Comparison of ENCODE assay signal across 27 cellular contexts in the genomic region with DNA sequence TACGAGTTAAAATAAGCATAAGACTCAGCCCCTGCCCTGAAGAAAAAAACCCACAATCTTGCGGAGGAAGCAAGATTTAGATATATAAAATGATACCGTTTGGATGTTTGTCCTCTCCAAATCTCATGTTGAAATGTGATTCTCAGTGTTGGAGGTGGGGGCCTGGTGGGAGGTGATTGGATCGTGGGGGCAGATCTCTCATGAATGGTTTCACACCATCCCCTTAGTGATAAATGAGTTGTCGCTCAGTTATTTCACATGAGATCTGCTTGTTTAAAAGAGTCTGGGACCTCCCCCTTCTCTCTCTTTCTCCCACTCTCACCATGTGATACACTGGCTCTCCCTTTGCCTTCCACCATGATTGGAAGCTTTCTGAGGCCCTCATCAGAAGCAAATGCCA. TPM values are rescaled to one million over a fixed set of nuclear protein-coding genes. Genes with fewer than 3 reads are reported as not detected.
A peak's percentile ranks its signal among the peaks of the same experiment; 100 is the strongest.
DNase-seq lines count a peak whose midpoint lies in the region; ATAC-seq and TF ChIP-seq lines count a peak whose summit lies in the region.
"Had no signal": no experiment of that assay in that cellular context is flagged by ENCODE, and none has a peak within 500 bp of the region (broad histone marks: within the 10 kb centered on the region; RNA-seq: fewer than 3 reads in every experiment).

No MANE protein-coding gene starts in this region.

- H3K4me1 ChIP-seq in neutrophil (ENCODE audit: control insufficient read depth in 1 of 2, insufficient read depth in 1 of 2, low read depth in 1 of 2, low read length in 1 of 2) (peaks cover 11 to 25% of the 10 kb centered on the region in 2 experiments), spleen (peaks cover 0 to 9% (median 8%) of the 10 kb centered on the region in 6 donors), testis (no peaks in the 10 kb centered on the region)
- H3K4me1 ChIP-seq: prostate gland, right lobe of liver had no signal

- H3K4me3 ChIP-seq in neutrophil (ENCODE audit: low read depth in 1 of 2, low read length in 1 of 2) = no peak overlapping the region
- H3K4me3 ChIP-seq in spleen = no peak overlapping the region
- H3K4me3 ChIP-seq in testis = no peak overlapping the region
- H3K4me3 ChIP-seq: prostate gland, right lobe of liver had no signal

- no peaks in the 10 kb centered on the region for H3K36me3 Mint-ChIP-seq in activated CD4-positive, alpha-beta T cell treated with anti-CD3 and anti-CD28 coated beads for 36 hours (ENCODE audit: low read depth)
- no peaks in the 10 kb centered on the region for H3K36me3 Mint-ChIP-seq in activated CD4-positive, alpha-beta T cell treated with anti-CD3 and anti-CD28 coated beads, Interleukin-2, amount 10 ng/mL, durations not matched to agents 24 days and 14 days (ENCODE audit: low read depth)
- H3K36me3 Mint-ChIP-seq in activated naive CD8-positive, alpha-beta T cell treated with anti-CD3 and anti-CD28 coated beads for 36 hours = no peaks in the 10 kb centered on the region
- H3K36me3 Mint-ChIP-seq: activated CD8-positive, alpha-beta memory T cell treated with anti-CD3 and anti-CD28 coated beads, Interleukin-2, amount 10 ng/mL, durations not matched to agents 7 days and 5 days had no signal

- no peak for DNase-seq in activated CD4-positive, alpha-beta T cell treated with anti-CD3 and anti-CD28 coated beads for 36 hours
- no peak for DNase-seq in activated CD4-positive, alpha-beta T cell treated with anti-CD3 and anti-CD28 coated beads, Interleukin-2, amount 10 ng/mL, durations not matched to agents 24 days and 14 days
- DNase-seq in KBM-7 (peak; percentile 77), spleen (no peak), testis (no peak)
- DNase-seq in activated naive CD8-positive, alpha-beta T cell treated with anti-CD3 and anti-CD28 coated beads for 36 hours = no peak
- DNase-seq: activated CD4-positive, alpha-beta T cell treated with anti-CD3 and anti-CD28 coated beads, Interleukin-2, amount 50 U/mL, for 1 hour; activated CD8-positive, alpha-beta memory T cell treated with anti-CD3 and anti-CD28 coated beads, Interleukin-2, amount 10 ng/mL, durations not matched to agents 7 days and 5 days; activated gamma-delta T cell treated with Interleukin-2 at 50 U/mL for 16 hours; activated T-cell treated with anti-CD3 and anti-CD28 coated beads, Interleukin-2, amount 50 U/mL, for 4 hours; central memory CD4-positive, alpha-beta T cell; effector memory CD8-positive, alpha-beta T cell; NCI-H1417; NCI-H2029; NCI-H526; NK-92 treated with Interleukin-12 subunit alpha and Interleukin-12 subunit beta, amount 100 ng/mL, for 24 hours; nucleus accumbens; right lobe of liver; stimulated activated CD4-positive, alpha-beta T cell treated with anti-CD3 and anti-CD28 coated beads, Interleukin-12 subunit alpha, Interleukin-12 subunit beta, amount 100 ng/mL, for 4 hours; stimulated activated CD4-positive, alpha-beta T cell treated with anti-CD3 and anti-CD28 coated beads, Interleukin-2, amount 100 ng/mL, for 48 hours had no signal

- intact Hi-C loops in activated CD4-positive, alpha-beta T cell treated with anti-CD3 and anti-CD28 coated beads for 36 hours (cut with DNase I, micrococcal nuclease) = no loop called here
- intact Hi-C loops in activated CD4-positive, alpha-beta T cell treated with anti-CD3 and anti-CD28 coated beads, Interleukin-2, amount 10 ng/mL, durations not matched to agents 24 days and 14 days (cut with micrococcal nuclease) = no loop called here
- intact Hi-C loops in spleen (cut with DNase I; ENCODE audit: low total_unique reads) = no loop called here
- intact Hi-C loops in testis (cut with DNase I; ENCODE audit: low total_unique reads) = no loop called here

- in situ Hi-C loops in KBM-7 (cut with MboI; ENCODE audit: low pct_unique_long_range_greater_than_20kb, low sequenced_read_pairs) = no loop called here

- no peaks in the 10 kb centered on the region for H3K27me3 Mint-ChIP-seq in activated CD4-positive, alpha-beta T cell treated with anti-CD3 and anti-CD28 coated beads for 36 hours
- H3K27me3 Mint-ChIP-seq in activated CD4-positive, alpha-beta T cell treated with anti-CD3 and anti-CD28 coated beads, Interleukin-2, amount 10 ng/mL, durations not matched to agents 24 days and 14 days = no peaks in the 10 kb centered on the region
- H3K27me3 Mint-ChIP-seq in activated naive CD8-positive, alpha-beta T cell treated with anti-CD3 and anti-CD28 coated beads for 36 hours = no peaks in the 10 kb centered on the region
- H3K27me3 Mint-ChIP-seq: activated CD8-positive, alpha-beta memory T cell treated with anti-CD3 and anti-CD28 coated beads, Interleukin-2, amount 10 ng/mL, durations not matched to agents 7 days and 5 days; effector memory CD8-positive, alpha-beta T cell; type B pancreatic cell had no signal

- TF ChIP-seq CTCF in neutrophil (IDR thresholded peaks at IDR 0.05) (no peak), spleen (IDR thresholded peaks at IDR 0.05 in 8 of 11, conservative IDR thresholded peaks at IDR 0.05 in 3 of 11) (no peak), testis (IDR thresholded peaks at IDR 0.05) (no peak)

- no peaks in the 10 kb centered on the region for H3K9me3 ChIP-seq in neutrophil
- no peaks in the 10 kb centered on the region for H3K9me3 ChIP-seq in spleen
- no peaks in the 10 kb centered on the region for H3K9me3 ChIP-seq in testis
- H3K9me3 ChIP-seq: prostate gland, right lobe of liver had no signal

- no peaks in the 10 kb centered on the region for H3K27me3 ChIP-seq in neutrophil
- H3K27me3 ChIP-seq in spleen (replicated peaks in 1 of 7) = peaks cover 0 to 3% (median 0%) of the 10 kb centered on the region in 7 donors
- H3K27me3 ChIP-seq in testis = no peaks in the 10 kb centered on the region
- H3K27me3 ChIP-seq: right lobe of liver had no signal

- H3K4me1 Mint-ChIP-seq in activated CD4-positive, alpha-beta T cell treated with anti-CD3 and anti-CD28 coated beads for 36 hours = peaks cover 14% of the 10 kb centered on the region
- peaks cover 10% of the 10 kb centered on the region for H3K4me1 Mint-ChIP-seq in activated CD4-positive, alpha-beta T cell treated with anti-CD3 and anti-CD28 coated beads, Interleukin-2, amount 10 ng/mL, durations not matched to agents 24 days and 14 days
- H3K4me1 Mint-ChIP-seq in activated naive CD8-positive, alpha-beta T cell treated with anti-CD3 and anti-CD28 coated beads for 36 hours = peaks cover 15% of the 10 kb centered on the region
- H3K4me1 Mint-ChIP-seq: mesothelial cell of epicardium had no signal

- ATAC-seq in activated CD4-positive, alpha-beta T cell treated with anti-CD3 and anti-CD28 coated beads for 36 hours = no peak
- no peak for ATAC-seq in HG03108 (IDR thresholded peaks at IDR 0.05; ENCODE audit: unreplicated experiment)
- ATAC-seq: activated CD8-positive, alpha-beta memory T cell treated with anti-CD3 and anti-CD28 coated beads, Interleukin-2, amount 10 ng/mL, durations not matched to agents 7 days and 5 days; SK-N-SH treated with all-trans-retinoic acid at 6 μM for 48 hours had no signal

- H3K4me3 Mint-ChIP-seq in activated CD4-positive, alpha-beta T cell treated with anti-CD3 and anti-CD28 coated beads for 36 hours = no peak overlapping the region
- no peak overlapping the region for H3K4me3 Mint-ChIP-seq in activated CD4-positive, alpha-beta T cell treated with anti-CD3 and anti-CD28 coated beads, Interleukin-2, amount 10 ng/mL, durations not matched to agents 24 days and 14 days
- no peak overlapping the region for H3K4me3 Mint-ChIP-seq in activated naive CD8-positive, alpha-beta T cell treated with anti-CD3 and anti-CD28 coated beads for 36 hours
- H3K4me3 Mint-ChIP-seq: activated CD8-positive, alpha-beta memory T cell treated with anti-CD3 and anti-CD28 coated beads, Interleukin-2, amount 10 ng/mL, durations not matched to agents 7 days and 5 days; activated T-cell treated with anti-CD3 and anti-CD28 coated beads, Interleukin-2, amount 50 U/mL, for 4 hours; effector memory CD8-positive, alpha-beta T cell; mesothelial cell of epicardium; type B pancreatic cell had no signal

- H3K27ac ChIP-seq in neutrophil (peak overlapping the region; percentile 72), spleen (peak overlapping the region in 1 of 8 donors; percentile 38), testis (no peak overlapping the region)
- H3K27ac ChIP-seq: KMS-11, prostate gland, right lobe of liver had no signal

- 43 to 56% (median 46%) methylated on average over 5 of the region's 5 CpGs for WGBS in spleen, 5 donors
- 71 to 89% methylated on average over 1 to 5 of the region's 5 CpGs for WGBS in testis, 2 donors

- no peaks in the 10 kb centered on the region for H3K9me3 Mint-ChIP-seq in activated CD4-positive, alpha-beta T cell treated with anti-CD3 and anti-CD28 coated beads for 36 hours (ENCODE audit: low read depth)
- peaks cover 3% of the 10 kb centered on the region for H3K9me3 Mint-ChIP-seq in activated CD4-positive, alpha-beta T cell treated with anti-CD3 and anti-CD28 coated beads, Interleukin-2, amount 10 ng/mL, durations not matched to agents 24 days and 14 days
- peaks cover 2% of the 10 kb centered on the region for H3K9me3 Mint-ChIP-seq in activated naive CD8-positive, alpha-beta T cell treated with anti-CD3 and anti-CD28 coated beads for 36 hours
- H3K9me3 Mint-ChIP-seq: activated T-cell treated with anti-CD3 and anti-CD28 coated beads, Interleukin-2, amount 50 U/mL, for 4 hours; effector memory CD8-positive, alpha-beta T cell had no signal

- POLR2A ChIA-PET in activated CD4-positive, alpha-beta T cell treated with anti-CD3 and anti-CD28 coated beads for 36 hours (lab: Charles Lee) = no interaction called here

- peak overlapping the region; percentile 8 for H3K27ac Mint-ChIP-seq in activated CD4-positive, alpha-beta T cell treated with anti-CD3 and anti-CD28 coated beads for 36 hours
- H3K27ac Mint-ChIP-seq in activated CD4-positive, alpha-beta T cell treated with anti-CD3 and anti-CD28 coated beads, Interleukin-2, amount 10 ng/mL, durations not matched to agents 24 days and 14 days = no peak overlapping the region
- peak overlapping the region; percentile 23 for H3K27ac Mint-ChIP-seq in activated naive CD8-positive, alpha-beta T cell treated with anti-CD3 and anti-CD28 coated beads for 36 hours
- H3K27ac Mint-ChIP-seq: activated CD8-positive, alpha-beta memory T cell treated with anti-CD3 and anti-CD28 coated beads, Interleukin-2, amount 10 ng/mL, durations not matched to agents 7 days and 5 days; effector memory CD8-positive, alpha-beta T cell; type B pancreatic cell had no signal

- CTCF ChIA-PET in activated CD4-positive, alpha-beta T cell treated with anti-CD3 and anti-CD28 coated beads for 36 hours (lab: Charles Lee) = interaction anchor here (0.7 kb wide), 1 partner anchor 14 kb away, joined by 3 read pairs; no protein-coding TSS in a partner anchor

- TF ChIP-seq POLR2A in spleen (IDR thresholded peaks at IDR 0.05) (no peak), testis (IDR thresholded peaks at IDR 0.05) (no peak)

- no peaks in the 10 kb centered on the region for H3K36me3 ChIP-seq in neutrophil
- no peaks in the 10 kb centered on the region for H3K36me3 ChIP-seq in spleen
- H3K36me3 ChIP-seq in testis (ENCODE audit: low read depth, missing control alignments) = no peaks in the 10 kb centered on the region
- H3K36me3 ChIP-seq: prostate gland, right lobe of liver had no signal

RNA-seq across cellular contexts. Expression of a gene that starts 28.6 kb away (rescaled TPM):
- total RNA-seq in activated CD4-positive, alpha-beta T cell treated with anti-CD3 and anti-CD28 coated beads for 36 hours = under 1 TPM; 0.30 to 0.46 TPM
- total RNA-seq in activated CD4-positive, alpha-beta T cell treated with anti-CD3 and anti-CD28 coated beads, Interleukin-2, amount 10 ng/mL, durations not matched to agents 24 days and 14 days = not detected in 2 replicates
- total RNA-seq in activated naive CD8-positive, alpha-beta T cell treated with anti-CD3 and anti-CD28 coated beads for 36 hours = under 1 TPM; 0.25 to 0.34 TPM
- total RNA-seq in spleen = 1 to 10 TPM in 3 of 7 donors, under 1 TPM in 4; 0.43 to 1.4 (median 0.82) TPM
- under 1 TPM; 0.20 to 0.46 (median 0.22) TPM for polyA plus RNA-seq in spleen
- 10 to 100 TPM in 1 of 2 donors, 1 to 10 TPM in 1; 8.2 to 14.4 TPM for total RNA-seq in testis
- 17.3 TPM for polyA plus RNA-seq in testis (ENCODE audit: insufficient read depth, low read depth, low replicate concordance)
